ENCODE assay signal across 9 cellular contexts in genomic region chr12:7042847-7043246, GRCh38. TPM values are rescaled to one million over a fixed set of nuclear protein-coding genes. Genes with fewer than 3 reads are reported as not detected.
A peak's percentile ranks its signal among the peaks of the same experiment; 100 is the strongest.
DNase-seq lines count a peak whose midpoint lies in the region; ATAC-seq, FAIRE-seq and TF ChIP-seq lines count a peak whose summit lies in the region.
"Had no signal": no experiment of that assay in that cellular context is flagged by ENCODE, and none has a peak within 500 bp of the region (broad histone marks: within the 10 kb centered on the region; RNA-seq: fewer than 3 reads in every experiment).

No MANE protein-coding gene starts in this region.

- CTCF ChIA-PET in AG04450 (lab: Charles Lee) = interaction anchor here (1.0 to 2.1 kb wide), 3 partner anchors 10 to 18 kb away, joined by 3 to 6 read pairs (median 5); partner anchors contain the start of gene C1S
- CTCF ChIA-PET in activated CD4-positive, alpha-beta memory T cell treated with anti-CD3 and anti-CD28 coated beads, Interleukin-2, amount 10 ng/mL, durations not matched to agents 7 days and 5 days (lab: Charles Lee) = interaction anchor here (0.6 to 0.7 kb wide), 2 partner anchors 8 to 37 kb away, joined by 3 read pairs; no protein-coding TSS in a partner anchor

- no peak overlapping the region for H2BK15ac ChIP-seq in H9 (ENCODE audit: low read depth, low read length)

- H3K36me3 ChIP-seq in small intestine (ENCODE audit: control insufficient read depth in 2 of 2, insufficient read depth in 2 of 2, low read length in 2 of 2) = no peaks in the 10 kb centered on the region

- peaks cover 3% of the 10 kb centered on the region; the same call in 1 of the 2 replicates for H3K9me3 ChIP-seq in AG04450 (ENCODE audit: control insufficient read depth, insufficient read depth, low read length)
- no peaks in the 10 kb centered on the region for H3K9me3 ChIP-seq in H9 (ENCODE audit: control insufficient read depth, low read depth, low read length)
- no peaks in the 10 kb centered on the region for H3K9me3 ChIP-seq in small intestine (ENCODE audit: control insufficient read depth, low read depth)

- no peak overlapping the region for H4K5ac ChIP-seq in H9 (ENCODE audit: insufficient read length, low read depth, low read length)

- no peak overlapping the region for H2BK5ac ChIP-seq in H9 (ENCODE audit: insufficient read length, low read length)

- H3K4me1 ChIP-seq in H9 (ENCODE audit: insufficient read depth, low read length) (no peaks in the 10 kb centered on the region), small intestine (ENCODE audit: control insufficient read depth in 2 of 2, insufficient read depth in 1 of 2, low read depth in 1 of 2, low read length in 1 of 2) (no peaks in the 10 kb centered on the region)

- no peak overlapping the region for H4K91ac ChIP-seq in H9 (ENCODE audit: insufficient read length, low read depth, low read length)

- no peak overlapping the region for H2BK12ac ChIP-seq in H9 (ENCODE audit: insufficient read length, low read depth, low read length)

- H3K9ac ChIP-seq in H9 (ENCODE audit: extremely low read depth, insufficient read length, low read length) = no peak overlapping the region

- ATAC-seq in GM21717 (IDR thresholded peaks at IDR 0.05; ENCODE audit: unreplicated experiment) = no peak
- ATAC-seq in GM21381 (IDR thresholded peaks at IDR 0.05; ENCODE audit: unreplicated experiment) = no peak

- H3K23ac ChIP-seq in H9 (ENCODE audit: insufficient read length, low read depth, low read length) = no peak overlapping the region

- no peak overlapping the region for H3T11ph ChIP-seq in H9 (ENCODE audit: low read length)

- no peak overlapping the region for H3K4me3 ChIP-seq in AG04450 (ENCODE audit: low read depth, low read length)
- H3K4me3 ChIP-seq in foreskin fibroblast (ENCODE audit: low read depth in 1 of 2, low read length in 2 of 2) = no peak overlapping the region
- no peak overlapping the region for H3K4me3 ChIP-seq in small intestine (ENCODE audit: low read depth in 1 of 2, low read length in 2 of 2)

- H2BK120ac ChIP-seq in H9 (ENCODE audit: low read depth, low read length, poor library complexity, severe bottlenecking) = no peak overlapping the region

- no peak overlapping the region for H3K56ac ChIP-seq in H9 (ENCODE audit: insufficient read length, low read depth, low read length)

- H3K79me2 ChIP-seq in H9 (ENCODE audit: insufficient read depth, low read length) = no peaks in the 10 kb centered on the region

- H3K27me3 ChIP-seq in AG04450 (ENCODE audit: control insufficient read depth, insufficient read depth, low read length) = peaks cover 22% of the 10 kb centered on the region
- H3K27me3 ChIP-seq in H9 (ENCODE audit: insufficient read depth, low read length) = no peaks in the 10 kb centered on the region
- no peaks in the 10 kb centered on the region for H3K27me3 ChIP-seq in small intestine (ENCODE audit: control insufficient read depth in 2 of 2, insufficient read depth in 2 of 2, low read length in 2 of 2)

- H2AK5ac ChIP-seq in H9 (ENCODE audit: insufficient read length, low read length) = no peak overlapping the region

- no peak overlapping the region for H2AFZ ChIP-seq in H9 (ENCODE audit: low read length)

- FAIRE-seq in small intestine (lab: Jason Lieb, UNC) = no peak

- H4K20me1 ChIP-seq in H9 (ENCODE audit: control insufficient read depth, insufficient read depth, insufficient read length) = no peaks in the 10 kb centered on the region

- WGBS in H9 (ENCODE audit: extremely low coverage, insufficient read length, low lambda C conversion rate) = no CpG with 5 or more reads among the region's 6 CpGs
- 32 to 43% (median 35%) methylated on average over 6 of the region's 6 CpGs for WGBS in small intestine, 3 donors

- H3K36me3 Mint-ChIP-seq in H9 (ENCODE audit: insufficient read depth in 1 of 3, low read depth in 3 of 3) = peaks cover 0 to 3% (median 0%) of the 10 kb centered on the region in 3 experiments; a peak in 1 of 7 replicates
- H3K36me3 Mint-ChIP-seq in activated CD4-positive, alpha-beta memory T cell treated with anti-CD3 and anti-CD28 coated beads, Interleukin-2, amount 10 ng/mL, durations not matched to agents 7 days and 5 days (ENCODE audit: low read depth) = no peaks in the 10 kb centered on the region
- H3K36me3 Mint-ChIP-seq: activated naive CD8-positive, alpha-beta T cell had no signal

- TF ChIP-seq CTCF in AG04450 (IDR thresholded peaks at IDR 0.05; ENCODE audit: low read depth, low read length) = peak; percentile 39
- peak; percentile 62 for TF ChIP-seq CTCF in H9 (conservative IDR thresholded peaks at IDR 0.05)
- TF ChIP-seq CTCF in foreskin fibroblast (IDR thresholded peaks at IDR 0.05; ENCODE audit: low read depth, low read length) = peak; percentile 24

- H3K27me3 Mint-ChIP-seq in H9 (ENCODE audit: low read depth) = no peaks in the 10 kb centered on the region
- H3K27me3 Mint-ChIP-seq in activated CD4-positive, alpha-beta memory T cell treated with anti-CD3 and anti-CD28 coated beads, Interleukin-2, amount 10 ng/mL, durations not matched to agents 7 days and 5 days = no peaks in the 10 kb centered on the region
- H3K27me3 Mint-ChIP-seq: activated naive CD8-positive, alpha-beta T cell had no signal

- H3K27ac ChIP-seq in AG04450 (ENCODE audit: low read depth, low read length) = no peak overlapping the region
- no peak overlapping the region for H3K27ac ChIP-seq in H9 (ENCODE audit: insufficient read length, low read depth, low read length)
- no peak overlapping the region for H3K27ac ChIP-seq in small intestine (ENCODE audit: low read depth in 1 of 2, low read length in 1 of 2)

- H3K4me2 ChIP-seq in H9 (ENCODE audit: insufficient read depth, insufficient read length, low read length) = no peak overlapping the region

- H3K23me2 ChIP-seq in H9 (ENCODE audit: insufficient read length, low read depth, low read length, poor library complexity, severe bottlenecking) = no peaks in the 10 kb centered on the region

- H3K18ac ChIP-seq in H9 (ENCODE audit: insufficient read length, low read depth, low read length) = no peak overlapping the region

- DNase-seq in AG04450 (ENCODE audit: low read depth, low spot score) = no peak
- no peak for DNase-seq in H9
- peak; percentile 52 for DNase-seq in RPMI7951 (ENCODE audit: low read depth)
- peak; percentile 10 to 58 for DNase-seq in foreskin fibroblast
- peak; percentile 78 for DNase-seq in small intestine
- no peak for DNase-seq in activated CD4-positive, alpha-beta memory T cell treated with anti-CD3 and anti-CD28 coated beads, Interleukin-2, amount 10 ng/mL, durations not matched to agents 7 days and 5 days

- POLR2A ChIA-PET in AG04450 (lab: Yijun Ruan, JAX) = no interaction called here
- POLR2A ChIA-PET in activated CD4-positive, alpha-beta memory T cell treated with anti-CD3 and anti-CD28 coated beads, Interleukin-2, amount 10 ng/mL, durations not matched to agents 7 days and 5 days (lab: Charles Lee) = no interaction called here

- no peak overlapping the region for H3K4ac ChIP-seq in H9 (ENCODE audit: low read depth, low read length)

- H3K14ac ChIP-seq in H9 (ENCODE audit: insufficient read depth, low read length) = no peak overlapping the region

- H3K79me1 ChIP-seq in H9 (ENCODE audit: insufficient read depth, low read depth, low read length, poor library complexity, severe bottlenecking) = no peaks in the 10 kb centered on the region

- H3K4me1 Mint-ChIP-seq in H9 = peaks cover 3 to 6% of the 10 kb centered on the region in 2 experiments; a peak in 3 of 4 replicates
- peaks cover 18% of the 10 kb centered on the region for H3K4me1 Mint-ChIP-seq in activated CD4-positive, alpha-beta memory T cell treated with anti-CD3 and anti-CD28 coated beads, Interleukin-2, amount 10 ng/mL, durations not matched to agents 7 days and 5 days

- no peak overlapping the region for H3K4me3 Mint-ChIP-seq in H9
- H3K4me3 Mint-ChIP-seq in activated CD4-positive, alpha-beta memory T cell treated with anti-CD3 and anti-CD28 coated beads, Interleukin-2, amount 10 ng/mL, durations not matched to agents 7 days and 5 days = no peak overlapping the region
- H3K4me3 Mint-ChIP-seq: activated naive CD8-positive, alpha-beta T cell had no signal

- peaks cover 0 to 2% of the 10 kb centered on the region in 2 experiments; a peak in 2 of 5 replicates for H3K9me3 Mint-ChIP-seq in H9
- H3K9me3 Mint-ChIP-seq in activated CD4-positive, alpha-beta memory T cell treated with anti-CD3 and anti-CD28 coated beads, Interleukin-2, amount 10 ng/mL, durations not matched to agents 7 days and 5 days = no peaks in the 10 kb centered on the region

- H4K8ac ChIP-seq in H9 (replicated peaks; ENCODE audit: insufficient read length, low read depth, low read length) = no peak overlapping the region

- no peak overlapping the region for H3K27ac Mint-ChIP-seq in H9
- no peak overlapping the region for H3K27ac Mint-ChIP-seq in activated CD4-positive, alpha-beta memory T cell treated with anti-CD3 and anti-CD28 coated beads, Interleukin-2, amount 10 ng/mL, durations not matched to agents 7 days and 5 days
- H3K27ac Mint-ChIP-seq: activated naive CD8-positive, alpha-beta T cell had no signal

- H2BK20ac ChIP-seq in H9 (ENCODE audit: low read depth, low read length, poor library complexity, severe bottlenecking) = no peak overlapping the region

RNA-seq across cellular contexts. Expression of gene C1S, which starts 17.7 kb away (rescaled TPM):
- polyA plus RNA-seq in AG04450 (2011; rRNA removed) (406 and 458 TPM in 2 replicates), small intestine (100 to 1,000 TPM in 1 of 3 donors, 10 to 100 TPM in 1, 1 to 10 TPM in 1; 4.7 to 196 (median 17.6) TPM)
- polyA minus RNA-seq in AG04450 (2011; rRNA and poly(A)+ RNA removed) = 153 TPM in 2 replicates
- total RNA-seq in H9 (2021) = 3.4 and 4.2 TPM in 2 replicates
- 15.3 and 16.3 TPM in 2 replicates for total RNA-seq in RPMI7951 (2014; rRNA removed; shearing (Covaris generic))
- total RNA-seq in activated CD4-positive, alpha-beta memory T cell treated with anti-CD3 and anti-CD28 coated beads, Interleukin-2, amount 10 ng/mL, durations not matched to agents 7 days and 5 days = 1 to 10 TPM; 1.7 TPM

RNA-seq across cellular contexts. Expression of gene LPCAT3, which starts 24.6 kb away (rescaled TPM):
- polyA plus RNA-seq in AG04450 (2011; rRNA removed) (36.0 and 37.6 TPM in 2 replicates), small intestine (10 to 100 TPM; 67.8 to 95.9 (median 83.2) TPM)
- polyA minus RNA-seq in AG04450 (2011; rRNA and poly(A)+ RNA removed) = 29.1 and 29.4 TPM in 2 replicates
- 45.0 and 47.7 TPM in 2 replicates for total RNA-seq in H9 (2021)
- 14.8 and 15.5 TPM in 2 replicates for total RNA-seq in RPMI7951 (2014; rRNA removed; shearing (Covaris generic))
- total RNA-seq in activated CD4-positive, alpha-beta memory T cell treated with anti-CD3 and anti-CD28 coated beads, Interleukin-2, amount 10 ng/mL, durations not matched to agents 7 days and 5 days = 10 to 100 TPM; 34.6 to 37.0 TPM

RNA-seq across cellular contexts. Expression of gene C1R, which starts 49.4 kb away (rescaled TPM):
- 617 and 795 TPM in 2 replicates for polyA plus RNA-seq in AG04450 (2011; rRNA removed)
- 179 and 240 TPM in 2 replicates for polyA minus RNA-seq in AG04450 (2011; rRNA and poly(A)+ RNA removed)
- 11.4 and 11.5 TPM in 2 replicates for total RNA-seq in H9 (2021)
- total RNA-seq in RPMI7951 (2014; rRNA removed; shearing (Covaris generic)) = 20.4 and 29.3 TPM in 2 replicates
- polyA plus RNA-seq in small intestine = 100 to 1,000 TPM in 1 of 3 donors, 10 to 100 TPM in 1, 1 to 10 TPM in 1; 4.5 to 254 (median 14.1) TPM
- total RNA-seq in activated CD4-positive, alpha-beta memory T cell treated with anti-CD3 and anti-CD28 coated beads, Interleukin-2, amount 10 ng/mL, durations not matched to agents 7 days and 5 days = 1 to 10 TPM; 2.7 to 3.8 TPM

Comparison
In these comparisons a context has a peak if more than half of its experiments do, and no peak if none do; other contexts are left out.
1. DNase-seq: peak in RPMI7951 (single experiment), foreskin fibroblast (2 of 2) and small intestine (single experiment); none in AG04450 (single experiment), H9 (single experiment) and activated CD4-positive, alpha-beta memory T cell treated with anti-CD3 and anti-CD28 coated beads, Interleukin-2, amount 10 ng/mL, durations not matched to agents 7 days and 5 days (single experiment).
2. Peak in every context shown above with its lines, with median percentiles within 50 percentile points of each other: CTCF ChIP-seq.